1 cellular context compared by ENCODE assay signal in the genomic region with DNA sequence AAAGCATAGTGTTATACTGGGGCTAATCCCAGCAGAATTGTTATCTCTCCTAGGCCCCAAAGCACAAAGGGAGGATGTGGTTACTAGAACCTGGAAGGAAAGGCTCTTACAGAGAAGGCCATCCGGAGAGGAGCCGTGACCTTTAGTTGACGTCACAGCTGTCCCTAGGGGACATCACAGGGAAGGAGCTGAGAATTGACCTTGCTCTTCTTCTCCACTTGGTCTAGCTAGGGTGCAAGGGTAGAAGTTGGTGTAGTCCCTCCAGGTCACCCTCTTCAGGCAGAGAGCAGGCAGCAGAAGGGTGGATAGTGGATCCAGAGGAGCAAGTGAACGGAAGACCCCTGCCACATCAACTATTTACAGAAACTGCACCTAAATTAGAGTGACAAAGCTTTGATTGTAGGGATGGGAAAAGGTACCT.
TF ChIP-seq lines count a peak whose summit lies in the region.

No MANE protein-coding gene starts in this region.

TF ChIP-seq in K562, 482 proteins besides CTCF, POLR2A, EP300 and RAD21 (continued from another document and continues in another):
- TF ChIP-seq, protein P1, sequence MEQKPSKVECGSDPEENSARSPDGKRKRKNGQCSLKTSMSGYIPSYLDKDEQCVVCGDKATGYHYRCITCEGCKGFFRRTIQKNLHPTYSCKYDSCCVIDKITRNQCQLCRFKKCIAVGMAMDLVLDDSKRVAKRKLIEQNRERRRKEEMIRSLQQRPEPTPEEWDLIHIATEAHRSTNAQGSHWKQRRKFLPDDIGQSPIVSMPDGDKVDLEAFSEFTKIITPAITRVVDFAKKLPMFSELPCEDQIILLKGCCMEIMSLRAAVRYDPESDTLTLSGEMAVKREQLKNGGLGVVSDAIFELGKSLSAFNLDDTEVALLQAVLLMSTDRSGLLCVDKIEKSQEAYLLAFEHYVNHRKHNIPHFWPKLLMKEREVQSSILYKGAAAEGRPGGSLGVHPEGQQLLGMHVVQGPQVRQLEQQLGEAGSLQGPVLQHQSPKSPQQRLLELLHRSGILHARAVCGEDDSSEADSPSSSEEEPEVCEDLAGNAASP (IDR thresholded peaks at IDR 0.05) = no peak
- TF ChIP-seq YBX1 (IDR thresholded peaks at IDR 0.05) = no peak
- TF ChIP-seq CREB1 (IDR thresholded peaks at IDR 0.05) = peak; percentile 93
- TF ChIP-seq CREB1 (CRISPR knock-in tag; IDR thresholded peaks at IDR 0.05) = peak; percentile 94
- no peak for TF ChIP-seq SMARCA5 (IDR thresholded peaks at IDR 0.05)
- TF ChIP-seq STAT5B (CRISPR knock-in tag; IDR thresholded peaks at IDR 0.05) = no peak
- TF ChIP-seq ZBTB1 (CRISPR knock-in tag; IDR thresholded peaks at IDR 0.05; ENCODE audit: borderline replicate concordance, low read depth) = no peak
- TF ChIP-seq, protein P2, sequence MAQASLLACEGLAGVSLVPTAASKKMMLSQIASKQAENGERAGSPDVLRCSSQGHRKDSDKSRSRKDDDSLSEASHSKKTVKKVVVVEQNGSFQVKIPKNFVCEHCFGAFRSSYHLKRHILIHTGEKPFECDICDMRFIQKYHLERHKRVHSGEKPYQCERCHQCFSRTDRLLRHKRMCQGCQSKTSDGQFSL (CRISPR knock-in tag; IDR thresholded peaks at IDR 0.05) = no peak
- TF ChIP-seq, protein P2 (tag; IDR thresholded peaks at IDR 0.05) = no peak
- peak; percentile 96 for TF ChIP-seq ESRRA (IDR thresholded peaks at IDR 0.05; ENCODE audit: borderline replicate concordance, low read depth)
- no peak for TF ChIP-seq TCF7L2 (IDR thresholded peaks at IDR 0.05; ENCODE audit: low read depth, low read length)
- no peak for TF ChIP-seq NR1H2 (CRISPR knock-in tag; IDR thresholded peaks at IDR 0.05)
- no peak for TF ChIP-seq MTF1 (CRISPR knock-in tag; IDR thresholded peaks at IDR 0.05; ENCODE audit: borderline replicate concordance)
- no peak for TF ChIP-seq ZNF12 (CRISPR knock-in tag; IDR thresholded peaks at IDR 0.05)
- no peak for TF ChIP-seq FOXJ3 (CRISPR knock-in tag; IDR thresholded peaks at IDR 0.05)
- peak; percentile 27 to 41; a peak in 1 of 4 replicates for TF ChIP-seq TRIM24 (IDR thresholded peaks at IDR 0.05)
- TF ChIP-seq ZNF197 (CRISPR knock-in tag; IDR thresholded peaks at IDR 0.05; ENCODE audit: low read depth) = no peak
- TF ChIP-seq, protein P3, sequence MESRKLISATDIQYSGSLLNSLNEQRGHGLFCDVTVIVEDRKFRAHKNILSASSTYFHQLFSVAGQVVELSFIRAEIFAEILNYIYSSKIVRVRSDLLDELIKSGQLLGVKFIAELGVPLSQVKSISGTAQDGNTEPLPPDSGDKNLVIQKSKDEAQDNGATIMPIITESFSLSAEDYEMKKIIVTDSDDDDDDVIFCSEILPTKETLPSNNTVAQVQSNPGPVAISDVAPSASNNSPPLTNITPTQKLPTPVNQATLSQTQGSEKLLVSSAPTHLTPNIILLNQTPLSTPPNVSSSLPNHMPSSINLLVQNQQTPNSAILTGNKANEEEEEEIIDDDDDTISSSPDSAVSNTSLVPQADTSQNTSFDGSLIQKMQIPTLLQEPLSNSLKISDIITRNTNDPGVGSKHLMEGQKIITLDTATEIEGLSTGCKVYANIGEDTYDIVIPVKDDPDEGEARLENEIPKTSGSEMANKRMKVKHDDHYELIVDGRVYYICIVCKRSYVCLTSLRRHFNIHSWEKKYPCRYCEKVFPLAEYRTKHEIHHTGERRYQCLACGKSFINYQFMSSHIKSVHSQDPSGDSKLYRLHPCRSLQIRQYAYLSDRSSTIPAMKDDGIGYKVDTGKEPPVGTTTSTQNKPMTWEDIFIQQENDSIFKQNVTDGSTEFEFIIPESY (CRISPR knock-in tag; IDR thresholded peaks at IDR 0.05) = no peak
- TF ChIP-seq SOX6 (IDR thresholded peaks at IDR 0.05) = peak; percentile 99
- TF ChIP-seq SMAD3 (CRISPR knock-in tag; conservative IDR thresholded peaks at IDR 0.05) = no peak
- no peak for TF ChIP-seq FOXJ2 (tag; IDR thresholded peaks at IDR 0.05)
- no peak for TF ChIP-seq ZNF24 (IDR thresholded peaks at IDR 0.05)
- peak; percentile 43; the same call in 1 of the 2 replicates for TF ChIP-seq EHMT2 (IDR thresholded peaks at IDR 0.05)
- no peak for TF ChIP-seq EWSR1 (IDR thresholded peaks at IDR 0.05; ENCODE audit: borderline replicate concordance, low read depth, partially characterized antibody)
- TF ChIP-seq HDAC6 (IDR thresholded peaks at IDR 0.05; ENCODE audit: low read depth, low read length) = no peak
- TF ChIP-seq ZNF146 (CRISPR knock-in tag; IDR thresholded peaks at IDR 0.05; ENCODE audit: unreplicated experiment) = no peak
- no peak for TF ChIP-seq RBFOX2 (IDR thresholded peaks at IDR 0.05; ENCODE audit: low read depth, low read length)
- TF ChIP-seq HDAC2 (IDR thresholded peaks at IDR 0.05) = peak; percentile 37; the same call in 1 of the 2 replicates
- TF ChIP-seq STAG1 (CRISPR knock-in tag; IDR thresholded peaks at IDR 0.05; ENCODE audit: borderline replicate concordance) = no peak
- no peak for TF ChIP-seq HNRNPK (IDR thresholded peaks at IDR 0.05; ENCODE audit: low read depth, low read length, poor library complexity, severe bottlenecking)
- TF ChIP-seq NFXL1 (CRISPR knock-in tag; IDR thresholded peaks at IDR 0.05) = no peak
- TF ChIP-seq, protein P4, sequence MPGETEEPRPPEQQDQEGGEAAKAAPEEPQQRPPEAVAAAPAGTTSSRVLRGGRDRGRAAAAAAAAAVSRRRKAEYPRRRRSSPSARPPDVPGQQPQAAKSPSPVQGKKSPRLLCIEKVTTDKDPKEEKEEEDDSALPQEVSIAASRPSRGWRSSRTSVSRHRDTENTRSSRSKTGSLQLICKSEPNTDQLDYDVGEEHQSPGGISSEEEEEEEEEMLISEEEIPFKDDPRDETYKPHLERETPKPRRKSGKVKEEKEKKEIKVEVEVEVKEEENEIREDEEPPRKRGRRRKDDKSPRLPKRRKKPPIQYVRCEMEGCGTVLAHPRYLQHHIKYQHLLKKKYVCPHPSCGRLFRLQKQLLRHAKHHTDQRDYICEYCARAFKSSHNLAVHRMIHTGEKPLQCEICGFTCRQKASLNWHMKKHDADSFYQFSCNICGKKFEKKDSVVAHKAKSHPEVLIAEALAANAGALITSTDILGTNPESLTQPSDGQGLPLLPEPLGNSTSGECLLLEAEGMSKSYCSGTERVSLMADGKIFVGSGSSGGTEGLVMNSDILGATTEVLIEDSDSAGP (CRISPR knock-in tag; IDR thresholded peaks at IDR 0.05) = no peak
- no peak for TF ChIP-seq PYGO2 (tag; IDR thresholded peaks at IDR 0.05)
- no peak for TF ChIP-seq GABPB2 (CRISPR knock-in tag; conservative IDR thresholded peaks at IDR 0.05)
- TF ChIP-seq, protein P5, sequence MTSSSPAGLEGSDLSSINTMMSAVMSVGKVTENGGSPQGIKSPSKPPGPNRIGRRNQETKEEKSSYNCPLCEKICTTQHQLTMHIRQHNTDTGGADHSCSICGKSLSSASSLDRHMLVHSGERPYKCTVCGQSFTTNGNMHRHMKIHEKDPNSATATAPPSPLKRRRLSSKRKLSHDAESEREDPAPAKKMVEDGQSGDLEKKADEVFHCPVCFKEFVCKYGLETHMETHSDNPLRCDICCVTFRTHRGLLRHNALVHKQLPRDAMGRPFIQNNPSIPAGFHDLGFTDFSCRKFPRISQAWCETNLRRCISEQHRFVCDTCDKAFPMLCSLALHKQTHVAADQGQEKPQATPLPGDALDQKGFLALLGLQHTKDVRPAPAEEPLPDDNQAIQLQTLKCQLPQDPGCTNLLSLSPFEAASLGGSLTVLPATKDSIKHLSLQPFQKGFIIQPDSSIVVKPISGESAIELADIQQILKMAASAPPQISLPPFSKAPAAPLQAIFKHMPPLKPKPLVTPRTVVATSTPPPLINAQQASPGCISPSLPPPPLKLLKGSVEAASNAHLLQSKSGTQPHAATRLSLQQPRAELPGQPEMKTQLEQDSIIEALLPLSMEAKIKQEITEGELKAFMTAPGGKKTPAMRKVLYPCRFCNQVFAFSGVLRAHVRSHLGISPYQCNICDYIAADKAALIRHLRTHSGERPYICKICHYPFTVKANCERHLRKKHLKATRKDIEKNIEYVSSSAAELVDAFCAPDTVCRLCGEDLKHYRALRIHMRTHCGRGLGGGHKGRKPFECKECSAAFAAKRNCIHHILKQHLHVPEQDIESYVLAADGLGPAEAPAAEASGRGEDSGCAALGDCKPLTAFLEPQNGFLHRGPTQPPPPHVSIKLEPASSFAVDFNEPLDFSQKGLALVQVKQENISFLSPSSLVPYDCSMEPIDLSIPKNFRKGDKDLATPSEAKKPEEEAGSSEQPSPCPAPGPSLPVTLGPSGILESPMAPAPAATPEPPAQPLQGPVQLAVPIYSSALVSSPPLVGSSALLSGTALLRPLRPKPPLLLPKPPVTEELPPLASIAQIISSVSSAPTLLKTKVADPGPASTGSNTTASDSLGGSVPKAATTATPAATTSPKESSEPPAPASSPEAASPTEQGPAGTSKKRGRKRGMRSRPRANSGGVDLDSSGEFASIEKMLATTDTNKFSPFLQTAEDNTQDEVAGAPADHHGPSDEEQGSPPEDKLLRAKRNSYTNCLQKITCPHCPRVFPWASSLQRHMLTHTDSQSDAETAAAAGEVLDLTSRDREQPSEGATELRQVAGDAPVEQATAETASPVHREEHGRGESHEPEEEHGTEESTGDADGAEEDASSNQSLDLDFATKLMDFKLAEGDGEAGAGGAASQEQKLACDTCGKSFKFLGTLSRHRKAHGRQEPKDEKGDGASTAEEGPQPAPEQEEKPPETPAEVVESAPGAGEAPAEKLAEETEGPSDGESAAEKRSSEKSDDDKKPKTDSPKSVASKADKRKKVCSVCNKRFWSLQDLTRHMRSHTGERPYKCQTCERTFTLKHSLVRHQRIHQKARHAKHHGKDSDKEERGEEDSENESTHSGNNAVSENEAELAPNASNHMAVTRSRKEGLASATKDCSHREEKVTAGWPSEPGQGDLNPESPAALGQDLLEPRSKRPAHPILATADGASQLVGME (CRISPR knock-in tag; IDR thresholded peaks at IDR 0.05) = no peak
- TF ChIP-seq ARID1B (IDR thresholded peaks at IDR 0.05) = peak; percentile 70
- TF ChIP-seq TCF3 (CRISPR knock-in tag; IDR thresholded peaks at IDR 0.05) = peak; percentile 62
- TF ChIP-seq ZNF165 (CRISPR knock-in tag; IDR thresholded peaks at IDR 0.05; ENCODE audit: borderline replicate concordance) = no peak
- TF ChIP-seq, protein P6, sequence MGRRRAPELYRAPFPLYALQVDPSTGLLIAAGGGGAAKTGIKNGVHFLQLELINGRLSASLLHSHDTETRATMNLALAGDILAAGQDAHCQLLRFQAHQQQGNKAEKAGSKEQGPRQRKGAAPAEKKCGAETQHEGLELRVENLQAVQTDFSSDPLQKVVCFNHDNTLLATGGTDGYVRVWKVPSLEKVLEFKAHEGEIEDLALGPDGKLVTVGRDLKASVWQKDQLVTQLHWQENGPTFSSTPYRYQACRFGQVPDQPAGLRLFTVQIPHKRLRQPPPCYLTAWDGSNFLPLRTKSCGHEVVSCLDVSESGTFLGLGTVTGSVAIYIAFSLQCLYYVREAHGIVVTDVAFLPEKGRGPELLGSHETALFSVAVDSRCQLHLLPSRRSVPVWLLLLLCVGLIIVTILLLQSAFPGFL (CRISPR knock-in tag; IDR thresholded peaks at IDR 0.05) = no peak
- no peak for TF ChIP-seq ZNF707 (CRISPR knock-in tag; conservative IDR thresholded peaks at IDR 0.05)
- no peak for TF ChIP-seq SRSF7 (optimal IDR thresholded peaks at IDR 0.05; ENCODE audit: low read depth, low read length)
- TF ChIP-seq, protein P7, sequence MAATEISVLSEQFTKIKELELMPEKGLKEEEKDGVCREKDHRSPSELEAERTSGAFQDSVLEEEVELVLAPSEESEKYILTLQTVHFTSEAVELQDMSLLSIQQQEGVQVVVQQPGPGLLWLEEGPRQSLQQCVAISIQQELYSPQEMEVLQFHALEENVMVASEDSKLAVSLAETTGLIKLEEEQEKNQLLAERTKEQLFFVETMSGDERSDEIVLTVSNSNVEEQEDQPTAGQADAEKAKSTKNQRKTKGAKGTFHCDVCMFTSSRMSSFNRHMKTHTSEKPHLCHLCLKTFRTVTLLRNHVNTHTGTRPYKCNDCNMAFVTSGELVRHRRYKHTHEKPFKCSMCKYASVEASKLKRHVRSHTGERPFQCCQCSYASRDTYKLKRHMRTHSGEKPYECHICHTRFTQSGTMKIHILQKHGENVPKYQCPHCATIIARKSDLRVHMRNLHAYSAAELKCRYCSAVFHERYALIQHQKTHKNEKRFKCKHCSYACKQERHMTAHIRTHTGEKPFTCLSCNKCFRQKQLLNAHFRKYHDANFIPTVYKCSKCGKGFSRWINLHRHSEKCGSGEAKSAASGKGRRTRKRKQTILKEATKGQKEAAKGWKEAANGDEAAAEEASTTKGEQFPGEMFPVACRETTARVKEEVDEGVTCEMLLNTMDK (IDR thresholded peaks at IDR 0.05; ENCODE audit: borderline replicate concordance, insufficient read depth, low read depth, low read length, poor library complexity, severe bottlenecking) = no peak
- peak; percentile 41; the same call in 1 of the 2 replicates for TF ChIP-seq MYNN (IDR thresholded peaks at IDR 0.05)
- no peak for TF ChIP-seq MYNN (CRISPR knock-in tag; IDR thresholded peaks at IDR 0.05)
- TF ChIP-seq, protein P8, sequence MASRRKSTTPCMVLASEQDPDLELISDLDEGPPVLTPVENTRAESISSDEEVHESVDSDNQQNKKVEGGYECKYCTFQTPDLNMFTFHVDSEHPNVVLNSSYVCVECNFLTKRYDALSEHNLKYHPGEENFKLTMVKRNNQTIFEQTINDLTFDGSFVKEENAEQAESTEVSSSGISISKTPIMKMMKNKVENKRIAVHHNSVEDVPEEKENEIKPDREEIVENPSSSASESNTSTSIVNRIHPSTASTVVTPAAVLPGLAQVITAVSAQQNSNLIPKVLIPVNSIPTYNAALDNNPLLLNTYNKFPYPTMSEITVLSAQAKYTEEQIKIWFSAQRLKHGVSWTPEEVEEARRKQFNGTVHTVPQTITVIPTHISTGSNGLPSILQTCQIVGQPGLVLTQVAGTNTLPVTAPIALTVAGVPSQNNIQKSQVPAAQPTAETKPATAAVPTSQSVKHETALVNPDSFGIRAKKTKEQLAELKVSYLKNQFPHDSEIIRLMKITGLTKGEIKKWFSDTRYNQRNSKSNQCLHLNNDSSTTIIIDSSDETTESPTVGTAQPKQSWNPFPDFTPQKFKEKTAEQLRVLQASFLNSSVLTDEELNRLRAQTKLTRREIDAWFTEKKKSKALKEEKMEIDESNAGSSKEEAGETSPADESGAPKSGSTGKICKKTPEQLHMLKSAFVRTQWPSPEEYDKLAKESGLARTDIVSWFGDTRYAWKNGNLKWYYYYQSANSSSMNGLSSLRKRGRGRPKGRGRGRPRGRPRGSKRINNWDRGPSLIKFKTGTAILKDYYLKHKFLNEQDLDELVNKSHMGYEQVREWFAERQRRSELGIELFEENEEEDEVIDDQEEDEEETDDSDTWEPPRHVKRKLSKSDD (conservative IDR thresholded peaks at IDR 0.05; ENCODE audit: low read length) = no peak
- TF ChIP-seq, protein P9, sequence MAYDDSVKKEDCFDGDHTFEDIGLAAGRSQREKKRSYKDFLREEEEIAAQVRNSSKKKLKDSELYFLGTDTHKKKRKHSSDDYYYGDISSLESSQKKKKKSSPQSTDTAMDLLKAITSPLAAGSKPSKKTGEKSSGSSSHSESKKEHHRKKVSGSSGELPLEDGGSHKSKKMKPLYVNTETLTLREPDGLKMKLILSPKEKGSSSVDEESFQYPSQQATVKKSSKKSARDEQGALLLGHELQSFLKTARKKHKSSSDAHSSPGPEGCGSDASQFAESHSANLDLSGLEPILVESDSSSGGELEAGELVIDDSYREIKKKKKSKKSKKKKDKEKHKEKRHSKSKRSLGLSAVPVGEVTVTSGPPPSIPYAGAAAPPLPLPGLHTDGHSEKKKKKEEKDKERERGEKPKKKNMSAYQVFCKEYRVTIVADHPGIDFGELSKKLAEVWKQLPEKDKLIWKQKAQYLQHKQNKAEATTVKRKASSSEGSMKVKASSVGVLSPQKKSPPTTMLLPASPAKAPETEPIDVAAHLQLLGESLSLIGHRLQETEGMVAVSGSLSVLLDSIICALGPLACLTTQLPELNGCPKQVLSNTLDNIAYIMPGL (CRISPR knock-in tag; IDR thresholded peaks at IDR 0.05) = no peak
